In genomic region chr17:28141783-28142182, GRCh38 we compare ENCODE assay signal across 19 cellular contexts.
"Had no signal": no experiment of that assay in that cellular context is flagged by ENCODE, and none has a peak within 500 bp of the region (broad histone marks: within the 10 kb centered on the region; RNA-seq: fewer than 3 reads in every experiment).

No MANE protein-coding gene starts in this region.

- H3K4me1 ChIP-seq: sigmoid colon, tibial artery, upper lobe of right lung had no signal

- DNase-seq: activated CD4-positive, alpha-beta T cell treated with anti-CD3 and anti-CD28 coated beads for 36 hours; activated CD4-positive, CD25-positive, alpha-beta regulatory T cell; activated CD8-positive, alpha-beta memory T cell treated with anti-CD3 and anti-CD28 coated beads, Interleukin-2, amount 10 ng/mL, durations not matched to agents 7 days and 5 days; activated CD8-positive, alpha-beta T cell treated with anti-CD3 and anti-CD28 coated beads, Interleukin-2, amount 10 ng/mL, durations not matched to agents 7 days and 5 days; activated T-cell treated with anti-CD3 and anti-CD28 coated beads, Interleukin-2, amount 50 U/mL, for 48 hours; cerebellar nuclear complex; effector memory CD8-positive, alpha-beta T cell; erythroblast; naive thymus-derived CD8-positive, alpha-beta T cell; sigmoid colon; small intestine; stimulated activated CD4-positive, alpha-beta T cell treated with anti-CD3 and anti-CD28 coated beads, Interleukin-4, amount 100 ng/mL, for 24 hours; stimulated activated naive CD8-positive, alpha-beta T cell treated with anti-CD3 and anti-CD28 coated beads, Interleukin-15, amount 100 ng/mL, for 72 hours; T-helper 1 cell; tibial artery; upper lobe of right lung had no signal

- H3K9me3 ChIP-seq: sigmoid colon, tibial artery, upper lobe of right lung had no signal

- H3K27ac ChIP-seq: coronary artery, sigmoid colon, tibial artery, upper lobe of right lung had no signal

- ATAC-seq: activated CD4-positive, alpha-beta T cell treated with anti-CD3 and anti-CD28 coated beads for 36 hours; activated CD8-positive, alpha-beta memory T cell treated with anti-CD3 and anti-CD28 coated beads, Interleukin-2, amount 10 ng/mL, durations not matched to agents 7 days and 5 days; activated CD8-positive, alpha-beta T cell treated with anti-CD3 and anti-CD28 coated beads, Interleukin-2, amount 10 ng/mL, durations not matched to agents 7 days and 5 days; activated naive CD4-positive, alpha-beta T cell treated with anti-CD3 and anti-CD28 coated beads, Interleukin-2, amount 50 U/mL, for 72 hours; effector memory CD8-positive, alpha-beta T cell; naive thymus-derived CD8-positive, alpha-beta T cell; stimulated activated effector memory CD8-positive, alpha-beta T cell treated with anti-CD3 and anti-CD28 coated beads, Interleukin-12 subunit alpha, Interleukin-12 subunit beta, amount 100 ng/mL, for 72 hours; stimulated activated naive CD8-positive, alpha-beta T cell treated with anti-CD3 and anti-CD28 coated beads, Interleukin-15, amount 100 ng/mL, for 72 hours; upper lobe of right lung had no signal

- H3K36me3 ChIP-seq: upper lobe of right lung had no signal

- H3K4me3 ChIP-seq: coronary artery, sigmoid colon, tibial artery, upper lobe of right lung had no signal

- H3K27me3 ChIP-seq: sigmoid colon, tibial artery, upper lobe of right lung had no signal
